9 cellular contexts compared by ENCODE assay signal in genomic region chr2:201448701-201449100, GRCh38. TPM values are rescaled to one million over a fixed set of nuclear protein-coding genes. Genes with fewer than 3 reads are reported as not detected.
A peak's percentile ranks its signal among the peaks of the same experiment; 100 is the strongest.
DNase-seq lines count a peak whose midpoint lies in the region; ATAC-seq and TF ChIP-seq lines count a peak whose summit lies in the region.
"Had no signal": no experiment of that assay in that cellular context is flagged by ENCODE, and none has a peak within 500 bp of the region (broad histone marks: within the 10 kb centered on the region; RNA-seq: fewer than 3 reads in every experiment).

No MANE protein-coding gene starts in this region.

- peak overlapping the region; percentile 72 for H3K4me3 Mint-ChIP-seq in activated CD4-positive, alpha-beta T cell treated with anti-CD3 and anti-CD28 coated beads, Interleukin-2, amount 10 ng/mL, durations not matched to agents 7 days and 5 days

- no peaks in the 10 kb centered on the region for H3K27me3 ChIP-seq in left ventricle myocardium inferior (ENCODE audit: low read depth)
- H3K27me3 ChIP-seq in effector memory CD4-positive, alpha-beta T cell (replicated peaks; ENCODE audit: control insufficient read depth, insufficient read depth, low read length, poor library complexity, severe bottlenecking) = no peaks in the 10 kb centered on the region

- intact Hi-C loops in left ventricle myocardium inferior (cut with micrococcal nuclease) = no loop called here
- intact Hi-C loops in Right ventricle myocardium inferior (cut with DNase I) = no loop called here

- no peaks in the 10 kb centered on the region for H3K9me3 Mint-ChIP-seq in activated CD4-positive, alpha-beta T cell treated with anti-CD3 and anti-CD28 coated beads, Interleukin-2, amount 10 ng/mL, durations not matched to agents 7 days and 5 days

- DNase-seq in left ventricle myocardium inferior (no peak), Right ventricle myocardium inferior (ENCODE audit: missing footprints) (no peak), NCI-H1048 (lab: John Stamatoyannopoulos, UW) (no peak), NCI-H2107 treated with DMSO at 0.1 percent for 48 hours (lab: John Stamatoyannopoulos, UW; ENCODE audit: unreplicated experiment) (no peak), NCI-H2081 (lab: John Stamatoyannopoulos, UW) (no peak)
- DNase-seq in activated CD4-positive, alpha-beta T cell treated with anti-CD3 and anti-CD28 coated beads, Interleukin-2, amount 10 ng/mL, durations not matched to agents 7 days and 5 days = peak; percentile 60
- DNase-seq in effector memory CD4-positive, alpha-beta T cell = peak in 2 of 3 donors; percentile 14 to 33
- DNase-seq in stimulated activated naive CD4-positive, alpha-beta T cell (lab: John Stamatoyannopoulos, UW) = peak in 5 of 6 experiments; percentile 2 to 53 (median 35)
- DNase-seq: KBM-7 had no signal

- peaks cover 97% of the 10 kb centered on the region for H3K4me1 ChIP-seq in left ventricle myocardium inferior
- H3K4me1 ChIP-seq in effector memory CD4-positive, alpha-beta T cell (ENCODE audit: control insufficient read depth, insufficient read depth, low read length, poor library complexity, severe bottlenecking) = peaks cover 22% of the 10 kb centered on the region

- ATAC-seq in Right ventricle myocardium inferior = no peak

- no peaks in the 10 kb centered on the region for H3K9me3 ChIP-seq in left ventricle myocardium inferior (replicated peaks)
- H3K9me3 ChIP-seq in effector memory CD4-positive, alpha-beta T cell (ENCODE audit: control insufficient read depth, low read length) = no peaks in the 10 kb centered on the region

- no peak for TF ChIP-seq CTCF in left ventricle myocardium inferior (IDR thresholded peaks at IDR 0.05; ENCODE audit: borderline replicate concordance)

- H3K27ac Mint-ChIP-seq in activated CD4-positive, alpha-beta T cell treated with anti-CD3 and anti-CD28 coated beads, Interleukin-2, amount 10 ng/mL, durations not matched to agents 7 days and 5 days = peak overlapping the region; percentile 87

- H3K27ac ChIP-seq in left ventricle myocardium inferior (replicated peaks) = peak overlapping the region; percentile 72
- H3K27ac ChIP-seq in effector memory CD4-positive, alpha-beta T cell (ENCODE audit: insufficient read depth, low read length, poor library complexity, severe bottlenecking) = peak overlapping the region; percentile 33

- POLR2A ChIA-PET in activated CD4-positive, alpha-beta T cell treated with anti-CD3 and anti-CD28 coated beads, Interleukin-2, amount 10 ng/mL, durations not matched to agents 7 days and 5 days (lab: Charles Lee) = no interaction called here

- H3K36me3 ChIP-seq in left ventricle myocardium inferior = peaks cover 3% of the 10 kb centered on the region
- no peaks in the 10 kb centered on the region for H3K36me3 ChIP-seq in effector memory CD4-positive, alpha-beta T cell (ENCODE audit: control insufficient read depth, insufficient read depth, low read length)

- peak overlapping the region; percentile 79 for H3K4me3 ChIP-seq in left ventricle myocardium inferior
- H3K4me3 ChIP-seq in effector memory CD4-positive, alpha-beta T cell (ENCODE audit: insufficient read depth, low read depth, low read length, poor library complexity, severe bottlenecking) = no peak overlapping the region

- CTCF ChIA-PET in activated CD4-positive, alpha-beta T cell treated with anti-CD3 and anti-CD28 coated beads, Interleukin-2, amount 10 ng/mL, durations not matched to agents 7 days and 5 days (lab: Charles Lee) = interaction anchor here (0.7 to 1.4 kb wide), 2 partner anchors 16 to 381 kb away, joined by 3 read pairs; no protein-coding TSS in a partner anchor

- no peaks in the 10 kb centered on the region for H3K27me3 Mint-ChIP-seq in activated CD4-positive, alpha-beta T cell treated with anti-CD3 and anti-CD28 coated beads, Interleukin-2, amount 10 ng/mL, durations not matched to agents 7 days and 5 days

- H3K36me3 Mint-ChIP-seq in activated CD4-positive, alpha-beta T cell treated with anti-CD3 and anti-CD28 coated beads, Interleukin-2, amount 10 ng/mL, durations not matched to agents 7 days and 5 days (ENCODE audit: low read depth) = peaks cover 32% of the 10 kb centered on the region

- H3K4me1 Mint-ChIP-seq in activated CD4-positive, alpha-beta T cell treated with anti-CD3 and anti-CD28 coated beads, Interleukin-2, amount 10 ng/mL, durations not matched to agents 7 days and 5 days = peaks cover 64% of the 10 kb centered on the region

RNA-seq across cellular contexts. Expression of gene TRAK2, which starts 2.6 kb away (rescaled TPM):
- total RNA-seq in left ventricle myocardium inferior (169 TPM), Right ventricle myocardium inferior (163 TPM)
- total RNA-seq in activated CD4-positive, alpha-beta T cell treated with anti-CD3 and anti-CD28 coated beads, Interleukin-2, amount 10 ng/mL, durations not matched to agents 7 days and 5 days = 10 to 100 TPM; 54.9 to 58.3 TPM

RNA-seq across cellular contexts. Expression of gene STRADB, which starts 2.8 kb away (rescaled TPM):
- total RNA-seq in left ventricle myocardium inferior (57.5 TPM), Right ventricle myocardium inferior (79.1 TPM)
- 10 to 100 TPM; 25.1 to 27.9 TPM for total RNA-seq in activated CD4-positive, alpha-beta T cell treated with anti-CD3 and anti-CD28 coated beads, Interleukin-2, amount 10 ng/mL, durations not matched to agents 7 days and 5 days

Comparison
In these comparisons a context has a peak if more than half of its experiments do, and no peak if none do; other contexts are left out.
1. DNase-seq: peak in activated CD4-positive, alpha-beta T cell treated with anti-CD3 and anti-CD28 coated beads, Interleukin-2, amount 10 ng/mL, durations not matched to agents 7 days and 5 days (single experiment), effector memory CD4-positive, alpha-beta T cell (2 of 3) and stimulated activated naive CD4-positive, alpha-beta T cell (5 of 6); none in left ventricle myocardium inferior (single experiment), Right ventricle myocardium inferior (single experiment), NCI-H1048 (single experiment), NCI-H2107 treated with DMSO at 0.1 percent for 48 hours (single experiment) and NCI-H2081 (0 of 2).